ENCODE assay signal across 8 cellular contexts in the genomic region with DNA sequence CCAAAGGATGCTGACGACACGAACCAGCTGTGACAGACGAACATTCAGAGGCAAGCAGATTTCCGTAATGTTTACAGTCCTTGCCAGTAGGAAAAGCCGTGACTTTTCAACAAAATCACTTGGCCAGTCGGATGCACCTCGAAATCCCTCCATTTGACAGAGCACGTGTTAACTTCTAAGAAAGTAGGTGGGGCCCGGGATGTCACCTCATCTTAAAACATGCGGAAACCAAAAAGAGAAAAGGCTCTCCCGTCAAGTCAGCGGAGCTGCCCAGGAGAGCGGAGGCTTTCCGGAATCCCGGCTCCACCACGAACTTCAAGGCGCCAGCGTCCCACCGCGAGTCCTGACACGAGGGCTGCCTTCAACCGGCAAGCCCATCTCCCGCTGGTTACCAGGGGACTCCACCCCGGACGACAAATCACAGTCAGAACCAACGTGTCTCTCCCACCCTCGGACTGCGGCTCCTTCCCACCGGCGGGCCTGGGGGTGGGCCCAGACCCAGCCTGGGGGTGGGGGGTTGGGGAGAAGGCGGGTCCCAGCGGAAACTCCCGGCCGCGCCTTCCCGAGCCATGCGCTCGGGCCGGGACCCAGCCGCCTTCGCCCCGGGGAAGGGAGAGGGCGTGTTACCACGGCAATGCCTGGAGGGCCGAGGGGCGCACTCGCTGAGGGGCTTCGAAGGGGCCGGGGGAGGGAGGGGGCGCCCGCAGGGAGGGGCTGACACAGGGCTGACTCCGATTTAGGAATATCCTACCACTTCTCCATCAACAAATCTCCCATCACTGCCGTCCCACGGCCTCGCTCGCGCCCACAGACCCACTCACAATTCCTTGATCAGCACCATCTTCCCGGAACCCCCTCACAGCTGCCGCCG. TPM values are rescaled to one million over a fixed set of nuclear protein-coding genes. Genes with fewer than 3 reads are reported as not detected.
DNase-seq lines count a peak whose midpoint lies in the region; ATAC-seq and TF ChIP-seq lines count a peak whose summit lies in the region.

No MANE protein-coding gene starts in this region.

- DNase-seq in activated CD4-positive, alpha-beta T cell treated with anti-CD3 and anti-CD28 coated beads for 36 hours: peak; percentile 76
- DNase-seq in chondrocyte (ENCODE audit: low spot score) (no peak), left lobe of liver (ENCODE audit: low spot score) (peak; percentile 59), NCI-H1048 (lab: John Stamatoyannopoulos, UW) (no peak)
- peak; percentile 68 to 69 for DNase-seq in stimulated activated CD4-positive, alpha-beta T cell treated with anti-CD3 and anti-CD28 coated beads, Interleukin-2, amount 100 ng/mL, for 24 hours

- H3K4me2 ChIP-seq in BLaER1 treated with 17β-estradiol and CSF1 and Interleukin-3, amounts not matched to agents 10 nM and 100 nM: peak overlapping the region; percentile 85 to 99 (median 96)
- peak overlapping the region; percentile 89 for H3K4me2 ChIP-seq in Loucy (ENCODE audit: low read depth, low read length, poor library complexity, severe bottlenecking)

- no peaks in the 10 kb centered on the region for H3K27me3 ChIP-seq in BLaER1 treated with 17β-estradiol and CSF1 and Interleukin-3, amounts not matched to agents 10 nM and 100 nM
- H3K27me3 ChIP-seq in Loucy (ENCODE audit: insufficient read depth, low read length, poor library complexity, severe bottlenecking): no peaks in the 10 kb centered on the region

- no peaks in the 10 kb centered on the region for H3K9me3 Mint-ChIP-seq in activated CD4-positive, alpha-beta T cell treated with anti-CD3 and anti-CD28 coated beads for 36 hours (ENCODE audit: low read depth)
- H3K9me3 Mint-ChIP-seq in chondrocyte (ENCODE audit: low read depth): no peaks in the 10 kb centered on the region

- H3K27me3 Mint-ChIP-seq in activated CD4-positive, alpha-beta T cell treated with anti-CD3 and anti-CD28 coated beads for 36 hours: no peaks in the 10 kb centered on the region
- no peaks in the 10 kb centered on the region for H3K27me3 Mint-ChIP-seq in chondrocyte (ENCODE audit: low read depth)

- peak; percentile 17 for ATAC-seq in GM21515 (IDR thresholded peaks at IDR 0.05; ENCODE audit: unreplicated experiment)
- peak; percentile 49 for ATAC-seq in activated CD4-positive, alpha-beta T cell treated with anti-CD3 and anti-CD28 coated beads for 36 hours
- ATAC-seq in left lobe of liver: peak; percentile 58

- peak overlapping the region; percentile 97 for H3K4me3 Mint-ChIP-seq in activated CD4-positive, alpha-beta T cell treated with anti-CD3 and anti-CD28 coated beads for 36 hours
- peak overlapping the region; percentile 98 for H3K4me3 Mint-ChIP-seq in chondrocyte (ENCODE audit: unreplicated experiment)

- H3K36me3 ChIP-seq in BLaER1 treated with 17β-estradiol and CSF1 and Interleukin-3, amounts not matched to agents 10 nM and 100 nM: peaks cover 10 to 42% (median 17%) of the 10 kb centered on the region in 11 experiments; a peak in 15 of 22 replicates
- no peaks in the 10 kb centered on the region for H3K36me3 ChIP-seq in Loucy (ENCODE audit: insufficient read depth, low read length)

- H3F3A ChIP-seq in Loucy (ENCODE audit: low read depth): no peaks in the 10 kb centered on the region

- H4K20me1 ChIP-seq in BLaER1 treated with 17β-estradiol and CSF1 and Interleukin-3, amounts not matched to agents 10 nM and 100 nM: peaks cover 50 to 51% (median 50%) of the 10 kb centered on the region in 11 experiments
- peaks cover 68% of the 10 kb centered on the region for H4K20me1 ChIP-seq in Loucy (ENCODE audit: insufficient read depth, low read length, poor library complexity, severe bottlenecking)

- H3K9ac ChIP-seq in BLaER1 treated with 17β-estradiol and CSF1 and Interleukin-3, amounts not matched to agents 10 nM and 100 nM: peak overlapping the region; percentile 84 to 92 (median 87)
- peak overlapping the region; percentile 85 for H3K9ac ChIP-seq in Loucy (ENCODE audit: low read depth, low read length, poor library complexity, severe bottlenecking)

- H3K27ac ChIP-seq in BLaER1 treated with 17β-estradiol and CSF1 and Interleukin-3, amounts not matched to agents 10 nM and 100 nM: peak overlapping the region; percentile 56 to 91 (median 87); a peak in 21 of 22 replicates

- no peaks in the 10 kb centered on the region for H3K9me2 ChIP-seq in Loucy (replicated peaks; ENCODE audit: low read depth, low read length)

- no peaks in the 10 kb centered on the region for H3K9me3 ChIP-seq in BLaER1 treated with 17β-estradiol and CSF1 and Interleukin-3, amounts not matched to agents 10 nM and 100 nM (replicated peaks in 1 of 11)
- H3K9me3 ChIP-seq in Loucy (ENCODE audit: insufficient read depth, low read depth, low read length): no peaks in the 10 kb centered on the region

- peak overlapping the region; percentile 98 for H3K27ac Mint-ChIP-seq in activated CD4-positive, alpha-beta T cell treated with anti-CD3 and anti-CD28 coated beads for 36 hours
- peak overlapping the region; percentile 98 for H3K27ac Mint-ChIP-seq in chondrocyte (ENCODE audit: unreplicated experiment)

- CTCF ChIA-PET in activated CD4-positive, alpha-beta T cell treated with anti-CD3 and anti-CD28 coated beads for 36 hours (lab: Charles Lee): interaction anchor here (0.7 to 2.2 kb wide), 7 partner anchors 9 to 1989 kb away, joined by 3 to 8 read pairs (median 4); no protein-coding TSS in a partner anchor

- H3K36me3 Mint-ChIP-seq in activated CD4-positive, alpha-beta T cell treated with anti-CD3 and anti-CD28 coated beads for 36 hours (ENCODE audit: low read depth): peaks cover 48% of the 10 kb centered on the region
- H3K36me3 Mint-ChIP-seq in chondrocyte (ENCODE audit: low read depth): peaks cover 3% of the 10 kb centered on the region

- peaks cover 90% of the 10 kb centered on the region for H3K79me2 ChIP-seq in Loucy (ENCODE audit: insufficient read depth, low read length)

- H3K4me1 ChIP-seq in BLaER1 treated with 17β-estradiol and CSF1 and Interleukin-3, amounts not matched to agents 10 nM and 100 nM: peaks cover 38 to 62% (median 56%) of the 10 kb centered on the region in 10 experiments
- H3K4me1 ChIP-seq in Loucy (ENCODE audit: insufficient read depth, low read length, poor library complexity, severe bottlenecking): peaks cover 60% of the 10 kb centered on the region

- peak overlapping the region; percentile 82 for H2AFZ ChIP-seq in Loucy (ENCODE audit: low read length)

- H3K4me3 ChIP-seq in BLaER1 treated with 17β-estradiol and CSF1 and Interleukin-3, amounts not matched to agents 10 nM and 100 nM: peak overlapping the region; percentile 72 to 86 (median 76)
- H3K4me3 ChIP-seq in Loucy (ENCODE audit: low read length, poor library complexity, severe bottlenecking): peak overlapping the region; percentile 76

- intact Hi-C loops in activated CD4-positive, alpha-beta T cell treated with anti-CD3 and anti-CD28 coated beads for 36 hours (cut with DNase I, micrococcal nuclease): loop anchor here (1.0 to 5.0 kb wide), 11 partner anchors 36 to 1435 kb away; a partner anchor contains a TSS

- peaks cover 64% of the 10 kb centered on the region for H3K4me1 Mint-ChIP-seq in activated CD4-positive, alpha-beta T cell treated with anti-CD3 and anti-CD28 coated beads for 36 hours
- peaks cover 59% of the 10 kb centered on the region for H3K4me1 Mint-ChIP-seq in chondrocyte (ENCODE audit: low read depth)

- POLR2A ChIA-PET in activated CD4-positive, alpha-beta T cell treated with anti-CD3 and anti-CD28 coated beads for 36 hours (lab: Charles Lee): interaction anchor here (0.6 to 1.0 kb wide), 2 partner anchors 1095 to 1159 kb away, joined by 3 to 4 read pairs; no protein-coding TSS in a partner anchor

- TF ChIP-seq CTCF in Loucy (conservative IDR thresholded peaks at IDR 0.05; ENCODE audit: low read length) (no peak), chondrocyte (IDR thresholded peaks at IDR 0.05) (no peak)

RNA-seq across cellular contexts. Expression of a gene that starts 0.5 kb away (rescaled TPM):
- total RNA-seq in activated CD4-positive, alpha-beta T cell treated with anti-CD3 and anti-CD28 coated beads for 36 hours: 100 to 1,000 TPM in 1 of 2 experiments, 10 to 100 TPM in 1; 96.5 to 111 TPM
- total RNA-seq in chondrocyte (77.9 to 95.8 TPM (median 78.7 TPM) in 3 replicates), left lobe of liver (30.6 TPM)

Comparison
In these comparisons a context has a peak if more than half of its experiments do, and no peak if none do; other contexts are left out.
1. DNase-seq: peak in activated CD4-positive, alpha-beta T cell treated with anti-CD3 and anti-CD28 coated beads for 36 hours (single experiment), left lobe of liver (single experiment) and stimulated activated CD4-positive, alpha-beta T cell treated with anti-CD3 and anti-CD28 coated beads, Interleukin-2, amount 100 ng/mL, for 24 hours (2 of 2); none in chondrocyte (single experiment) and NCI-H1048 (single experiment).
2. Peak in every context shown above with its lines, with median percentiles within 50 percentile points of each other: ATAC-seq.